In the genomic region with DNA sequence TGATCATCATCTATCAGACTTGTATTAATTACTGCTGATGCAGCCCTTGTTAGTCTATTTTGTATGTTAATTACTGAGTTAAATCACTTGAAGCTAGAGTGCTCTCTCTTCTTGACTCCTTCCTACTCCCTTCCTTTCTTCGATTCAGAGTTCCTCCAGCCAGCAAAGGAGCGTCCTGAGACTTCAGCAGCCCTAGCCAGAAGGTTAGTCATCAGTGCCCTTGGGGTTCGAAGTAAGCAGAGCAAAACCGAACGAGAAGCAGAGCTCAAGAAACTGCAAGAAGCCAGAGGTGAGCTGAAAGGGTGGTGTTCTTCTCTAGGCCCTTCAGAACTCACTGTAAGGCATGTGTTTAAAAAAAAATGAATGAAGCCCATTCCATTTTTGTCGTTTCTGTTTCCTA, we compare ENCODE assay signal across 19 cellular contexts. TPM values are rescaled to one million over a fixed set of nuclear protein-coding genes. Genes with fewer than 3 reads are reported as not detected.
DNase-seq lines count a peak whose midpoint lies in the region; ATAC-seq and TF ChIP-seq lines count a peak whose summit lies in the region.
"Had no signal": no experiment of that assay in that cellular context is flagged by ENCODE, and none has a peak within 500 bp of the region (broad histone marks: within the 10 kb centered on the region; RNA-seq: fewer than 3 reads in every experiment).

No MANE protein-coding gene starts in this region.

- H3K27me3 Mint-ChIP-seq in natural killer cell (ENCODE audit: low read depth in 2 of 2) (no peaks in the 10 kb centered on the region), endodermal cell (ENCODE audit: insufficient read depth) (no peaks in the 10 kb centered on the region)
- no peaks in the 10 kb centered on the region for H3K27me3 Mint-ChIP-seq in natural killer cell treated with Interleukin-12 subunit alpha and Interleukin-12 subunit beta and Interleukin-15 and Interleukin-18, amount 100 ng/mL, for 72 hours
- H3K27me3 Mint-ChIP-seq: CD8-positive, alpha-beta memory T cell had no signal

- no peaks in the 10 kb centered on the region for H3K4me1 ChIP-seq in endodermal cell (ENCODE audit: control insufficient read depth, insufficient read depth, low read length)
- no peaks in the 10 kb centered on the region for H3K4me1 ChIP-seq in foreskin keratinocyte

- DNase-seq in natural killer cell (no peak), endodermal cell (no peak), foreskin keratinocyte (no peak), NCI-H1694 (lab: John Stamatoyannopoulos, UW) (no peak), GOT3 (lab: John Stamatoyannopoulos, UW) (no peak), NOMO-1 treated with dmso at 0.1 percent for 144 hours (lab: John Stamatoyannopoulos, UW; ENCODE audit: unreplicated experiment) (no peak)
- no peak for DNase-seq in natural killer cell treated with Interleukin-12 subunit alpha and Interleukin-12 subunit beta and Interleukin-15 and Interleukin-18, amount 100 ng/mL, for 72 hours (ENCODE audit: low spot score)
- no peak for DNase-seq in activated CD4-positive, CD25-positive, alpha-beta regulatory T cell (lab: John Stamatoyannopoulos, UW)
- DNase-seq: CD8-positive, alpha-beta memory T cell; DMS79 treated with DMSO at 0.1 percent for 48 hours; GDM1; KBM-7; NCI-H1436 treated with DMSO at 0.1 percent for 48 hours; NCI-H2081; NCI-H524; SHP77 had no signal

- no peak overlapping the region for H3K4me3 Mint-ChIP-seq in natural killer cell
- H3K4me3 Mint-ChIP-seq in natural killer cell treated with Interleukin-12 subunit alpha and Interleukin-12 subunit beta and Interleukin-15 and Interleukin-18, amount 100 ng/mL, for 72 hours: no peak overlapping the region
- no peak overlapping the region for H3K4me3 Mint-ChIP-seq in endodermal cell
- H3K4me3 Mint-ChIP-seq: CD8-positive, alpha-beta memory T cell had no signal

- H3K36me3 Mint-ChIP-seq in natural killer cell (peaks cover 19% of the 10 kb centered on the region), endodermal cell (ENCODE audit: low read depth) (peaks cover 30% of the 10 kb centered on the region)
- H3K36me3 Mint-ChIP-seq in natural killer cell treated with Interleukin-12 subunit alpha and Interleukin-12 subunit beta and Interleukin-15 and Interleukin-18, amount 100 ng/mL, for 72 hours: no peaks in the 10 kb centered on the region

- TF ChIP-seq CTCF in natural killer cell (IDR thresholded peaks at IDR 0.05) (no peak), endodermal cell (conservative IDR thresholded peaks at IDR 0.05) (no peak), foreskin keratinocyte (conservative IDR thresholded peaks at IDR 0.05) (no peak)

- ATAC-seq in natural killer cell (no peak), foreskin keratinocyte (peak; percentile 49)
- ATAC-seq in natural killer cell treated with Interleukin-12 subunit alpha and Interleukin-12 subunit beta and Interleukin-15 and Interleukin-18, amount 100 ng/mL, for 72 hours: no peak
- ATAC-seq: GM12878, Panc1 had no signal

- H3K27me3 ChIP-seq in endodermal cell (ENCODE audit: control insufficient read depth, insufficient read depth, low read length, poor library complexity, severe bottlenecking) (no peaks in the 10 kb centered on the region), foreskin keratinocyte (no peaks in the 10 kb centered on the region)
- H3K27me3 ChIP-seq: BLaER1 treated with 17β-estradiol and CSF1 and Interleukin-3, amounts not matched to agents 10 nM and 100 nM had no signal

- peak overlapping the region; percentile 5 to 51 for H3K27ac Mint-ChIP-seq in natural killer cell
- no peak overlapping the region for H3K27ac Mint-ChIP-seq in natural killer cell treated with Interleukin-12 subunit alpha and Interleukin-12 subunit beta and Interleukin-15 and Interleukin-18, amount 100 ng/mL, for 72 hours
- H3K27ac Mint-ChIP-seq in endodermal cell: peak overlapping the region; percentile 50

- no peak overlapping the region for H3K9ac ChIP-seq in endodermal cell (ENCODE audit: extremely low read depth, low read length, poor library complexity, severe bottlenecking)
- H3K9ac ChIP-seq: BLaER1 treated with 17β-estradiol and CSF1 and Interleukin-3, amounts not matched to agents 10 nM and 100 nM had no signal

- H3K36me3 ChIP-seq in endodermal cell (ENCODE audit: control insufficient read depth, insufficient read depth, low read length): peaks cover 35% of the 10 kb centered on the region

- H3K9me3 Mint-ChIP-seq in natural killer cell (no peaks in the 10 kb centered on the region), endodermal cell (no peaks in the 10 kb centered on the region)
- H3K9me3 Mint-ChIP-seq in natural killer cell treated with Interleukin-12 subunit alpha and Interleukin-12 subunit beta and Interleukin-15 and Interleukin-18, amount 100 ng/mL, for 72 hours: no peaks in the 10 kb centered on the region
- H3K9me3 Mint-ChIP-seq: CD8-positive, alpha-beta memory T cell had no signal

- H3K4me1 Mint-ChIP-seq in natural killer cell: peaks cover 6 to 12% of the 10 kb centered on the region in 2 donors
- peaks cover under 1 to 11% of the 10 kb centered on the region in 2 donors for H3K4me1 Mint-ChIP-seq in natural killer cell treated with Interleukin-12 subunit alpha and Interleukin-12 subunit beta and Interleukin-15 and Interleukin-18, amount 100 ng/mL, for 72 hours (ENCODE audit: low read depth in 2 of 2)
- no peaks in the 10 kb centered on the region for H3K4me1 Mint-ChIP-seq in endodermal cell

- H3K9me3 ChIP-seq in endodermal cell (ENCODE audit: control insufficient read depth, low read length): no peaks in the 10 kb centered on the region
- H3K9me3 ChIP-seq: BLaER1 treated with 17β-estradiol and CSF1 and Interleukin-3, amounts not matched to agents 10 nM and 100 nM had no signal

- intact Hi-C loops in natural killer cell (cut with micrococcal nuclease): no loop called here

- H3K27ac ChIP-seq in endodermal cell (ENCODE audit: low read depth, low read length) (no peak overlapping the region), foreskin keratinocyte (no peak overlapping the region)
- H3K27ac ChIP-seq: BLaER1 treated with 17β-estradiol and CSF1 and Interleukin-3, amounts not matched to agents 10 nM and 100 nM had no signal

- H3K4me3 ChIP-seq in endodermal cell (ENCODE audit: low read length): no peak overlapping the region
- H3K4me3 ChIP-seq: BLaER1 treated with 17β-estradiol and CSF1 and Interleukin-3, amounts not matched to agents 10 nM and 100 nM; GM12878 had no signal

- WGBS in endodermal cell (ENCODE audit: insufficient coverage in 1 of 2, insufficient read length in 1 of 2), 2 experiments: 78 to 88% methylated on average over 5 to 6 of the region's 6 CpGs

RNA-seq across cellular contexts. Expression of a gene that starts 32.1 kb away (rescaled TPM):
- under 1 TPM in 1 of 3 donors, not detected in 2; 0.23 TPM for total RNA-seq in natural killer cell
- not detected for total RNA-seq in natural killer cell treated with Interleukin-12 subunit alpha and Interleukin-12 subunit beta and Interleukin-15 and Interleukin-18, amount 100 ng/mL, for 72 hours
- total RNA-seq in endodermal cell: under 1 TPM; 0.57 to 0.77 TPM
- polyA plus RNA-seq in endodermal cell (2013, experiment 1 of 2): 4.0 TPM
- 4.2 TPM for polyA plus RNA-seq in endodermal cell (2013, experiment 2 of 2)
- total RNA-seq in foreskin keratinocyte: 0.03 and 0.04 TPM in 2 replicates
- 0.03 and 0.06 TPM in 2 replicates for polyA plus RNA-seq in foreskin keratinocyte
- total RNA-seq: CD8-positive, alpha-beta memory T cell had no signal

Comparison
In these comparisons a context has a peak if more than half of its experiments do, and no peak if none do; other contexts are left out.
1. H3K27ac Mint-ChIP-seq: peak in natural killer cell (2 of 2) and endodermal cell (single experiment); none in natural killer cell treated with Interleukin-12 subunit alpha and Interleukin-12 subunit beta and Interleukin-15 and Interleukin-18, amount 100 ng/mL, for 72 hours (0 of 2).